ENCODE assay signal across 10 cellular contexts in the genomic region with DNA sequence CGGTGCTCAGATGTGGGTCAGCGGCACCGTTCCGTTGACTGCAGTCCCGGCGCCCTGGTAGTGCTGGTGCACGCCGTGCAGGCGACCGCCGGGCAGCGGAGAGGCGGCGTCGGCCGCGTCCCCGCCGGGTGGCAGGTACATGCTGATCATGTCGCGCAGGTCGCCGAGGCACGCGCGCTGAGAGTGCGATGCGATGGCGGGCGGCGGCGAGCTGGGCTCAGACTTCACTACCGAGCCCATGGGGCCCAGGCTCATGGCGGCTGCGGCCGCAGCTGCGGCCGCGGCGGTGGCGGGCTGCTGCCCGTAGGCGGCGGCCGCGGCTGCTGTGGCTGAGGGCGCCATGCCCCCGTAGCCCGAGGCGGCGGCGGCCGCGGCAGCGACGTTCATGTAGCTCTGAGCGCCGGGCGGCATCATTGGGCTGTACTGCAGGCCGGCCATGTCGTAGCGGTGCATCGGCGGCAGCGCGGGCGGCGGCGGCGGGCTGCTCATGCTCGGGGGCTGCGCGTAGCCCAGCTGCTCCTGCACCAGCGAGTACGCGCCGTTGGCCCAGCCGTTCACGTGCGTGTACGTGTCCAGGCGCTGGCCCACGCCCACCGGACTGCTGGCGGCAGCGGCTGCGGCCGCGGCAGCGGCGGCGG. TPM values are rescaled to one million over a fixed set of nuclear protein-coding genes. Genes with fewer than 3 reads are reported as not detected.
DNase-seq lines count a peak whose midpoint lies in the region; ATAC-seq and TF ChIP-seq lines count a peak whose summit lies in the region.
"Had no signal": no experiment of that assay in that cellular context is flagged by ENCODE, and none has a peak within 500 bp of the region (broad histone marks: within the 10 kb centered on the region; RNA-seq: fewer than 3 reads in every experiment).

No MANE protein-coding gene starts in this region.

- H3K27me3 Mint-ChIP-seq in endodermal cell (ENCODE audit: insufficient read depth): peaks cover 96% of the 10 kb centered on the region

- H3K4me1 ChIP-seq in endodermal cell (ENCODE audit: control insufficient read depth, insufficient read depth, low read length): no peaks in the 10 kb centered on the region
- H3K4me1 ChIP-seq in mesodermal cell (ENCODE audit: control insufficient read depth, insufficient read depth, low read length, poor library complexity, severe bottlenecking): peaks cover 9% of the 10 kb centered on the region
- H3K4me1 ChIP-seq in ovary (ENCODE audit: insufficient read depth): no peaks in the 10 kb centered on the region

- no peak for TF ChIP-seq POLR2A in ovary (IDR thresholded peaks at IDR 0.05)

- no peaks in the 10 kb centered on the region for H3K36me3 Mint-ChIP-seq in endodermal cell (ENCODE audit: low read depth)

- H3K27me3 ChIP-seq in endodermal cell (ENCODE audit: control insufficient read depth, insufficient read depth, low read length, poor library complexity, severe bottlenecking) (peaks cover 95% of the 10 kb centered on the region), ovary (no peaks in the 10 kb centered on the region)

- H3K27ac ChIP-seq in endodermal cell (ENCODE audit: low read depth, low read length) (no peak overlapping the region), mesodermal cell (ENCODE audit: low read depth, low read length, severe bottlenecking) (no peak overlapping the region), ovary (no peak overlapping the region)
- H3K27ac ChIP-seq: skin epidermis had no signal

- H3K9ac ChIP-seq in endodermal cell (ENCODE audit: extremely low read depth, low read length, poor library complexity, severe bottlenecking): no peak overlapping the region

- no peak overlapping the region for H3K27ac Mint-ChIP-seq in endodermal cell
- H3K27ac Mint-ChIP-seq: CD14-positive monocyte had no signal

- intact Hi-C loops in ovary (cut with DNase I): no loop called here

- no peaks in the 10 kb centered on the region for H3K9me3 ChIP-seq in endodermal cell (ENCODE audit: control insufficient read depth, low read length)
- no peaks in the 10 kb centered on the region for H3K9me3 ChIP-seq in mesodermal cell (ENCODE audit: control insufficient read depth, low read length)
- H3K9me3 ChIP-seq in ovary: no peaks in the 10 kb centered on the region

- H3K4me3 Mint-ChIP-seq in endodermal cell: peak overlapping the region; percentile 61

- H3K36me3 ChIP-seq in endodermal cell (ENCODE audit: control insufficient read depth, insufficient read depth, low read length) (no peaks in the 10 kb centered on the region), mesodermal cell (ENCODE audit: control insufficient read depth, insufficient read depth, low read length) (no peaks in the 10 kb centered on the region), ovary (no peaks in the 10 kb centered on the region)

- H3K9me3 Mint-ChIP-seq in endodermal cell: no peaks in the 10 kb centered on the region

- no peak overlapping the region for H3K4me3 ChIP-seq in endodermal cell (ENCODE audit: low read length)
- H3K4me3 ChIP-seq in mesodermal cell (ENCODE audit: extremely low read depth, insufficient read depth, low read length, poor library complexity, severe bottlenecking): peak overlapping the region; percentile 27
- H3K4me3 ChIP-seq in ovary: no peak overlapping the region

- ATAC-seq in HG03342 (IDR thresholded peaks at IDR 0.05; ENCODE audit: unreplicated experiment): no peak

- H3K4me1 Mint-ChIP-seq in endodermal cell: peaks cover 50% of the 10 kb centered on the region

- TF ChIP-seq CTCF in endodermal cell (conservative IDR thresholded peaks at IDR 0.05) (peak; percentile 66), ovary (IDR thresholded peaks at IDR 0.05) (no peak)

- peak; percentile 5 for DNase-seq in stimulated activated CD4-positive, alpha-beta T cell treated with anti-CD3 and anti-CD28 coated beads, Interleukin-15, amount 100 ng/mL, for 24 hours
- no peak for DNase-seq in stimulated activated CD4-positive, alpha-beta T cell treated with anti-CD3 and anti-CD28 coated beads, Interleukin-2, amount 100 ng/mL, for 48 hours
- DNase-seq in endodermal cell (peak; percentile 76), AG08395 (ENCODE audit: low spot score) (no peak), ovary (no peak)
- no peak for DNase-seq in activated CD4-positive, CD25-positive, alpha-beta regulatory T cell (lab: John Stamatoyannopoulos, UW)

- no peak for TF ChIP-seq EP300 in ovary (IDR thresholded peaks at IDR 0.05)

- 1% methylated on average over 92 of the region's 92 CpGs; no CpG with 5 or more reads in 1 of the 2 experiments for WGBS in endodermal cell (ENCODE audit: insufficient coverage in 1 of 2, insufficient read length in 1 of 2), 2 experiments
- WGBS in mesodermal cell (ENCODE audit: insufficient coverage in 2 of 2), 2 experiments: 0% methylated on average over 17 to 45 of the region's 92 CpGs
- WGBS in ovary, 3 donors: 24 to 35% (median 32%) methylated on average over 45 to 92 of the region's 92 CpGs

RNA-seq across cellular contexts. Expression of gene SOX3, which starts 1.0 kb away (rescaled TPM):
- total RNA-seq in endodermal cell: 1 to 10 TPM in 1 of 2 donors, under 1 TPM in 1; 0.27 to 2.0 TPM
- 29.3 TPM for polyA plus RNA-seq in endodermal cell (2013, experiment 1 of 2)
- 18.7 TPM for polyA plus RNA-seq in endodermal cell (2013, experiment 2 of 2)
- 0.66 TPM for polyA plus RNA-seq in mesodermal cell (2013, experiment 1 of 2)
- 0.15 TPM for polyA plus RNA-seq in mesodermal cell (2013, experiment 2 of 2)
- total RNA-seq in ovary: 1 to 10 TPM in 3 of 7 donors, under 1 TPM in 2, not detected in 2; 0.10 to 9.7 (median 2.1) TPM
- under 1 TPM in 1 of 2 donors, not detected in 1; 0.04 TPM for polyA plus RNA-seq in ovary
- polyA plus RNA-seq: CD14-positive monocyte had no signal

Comparison
In these comparisons a context has a peak if more than half of its experiments do, and no peak if none do; other contexts are left out.
1. DNase-seq: peak in stimulated activated CD4-positive, alpha-beta T cell treated with anti-CD3 and anti-CD28 coated beads, Interleukin-15, amount 100 ng/mL, for 24 hours (single experiment) and endodermal cell (single experiment); none in stimulated activated CD4-positive, alpha-beta T cell treated with anti-CD3 and anti-CD28 coated beads, Interleukin-2, amount 100 ng/mL, for 48 hours (0 of 2), activated CD4-positive, CD25-positive, alpha-beta regulatory T cell (0 of 4), AG08395 (single experiment) and ovary (0 of 5).